ENCODE assay signal across 17 cellular contexts in genomic region chr22:44219101-44219870, GRCh38. TPM values are rescaled to one million over a fixed set of nuclear protein-coding genes. Genes with fewer than 3 reads are reported as not detected.
A peak's percentile ranks its signal among the peaks of the same experiment; 100 is the strongest.
DNase-seq lines count a peak whose midpoint lies in the region; ATAC-seq and TF ChIP-seq lines count a peak whose summit lies in the region.
"Had no signal": no experiment of that assay in that cellular context is flagged by ENCODE, and none has a peak within 500 bp of the region (broad histone marks: within the 10 kb centered on the region; RNA-seq: fewer than 3 reads in every experiment).

No MANE protein-coding gene starts in this region.

- no peak overlapping the region for H3K4me3 Mint-ChIP-seq in osteocyte (ENCODE audit: unreplicated experiment)
- no peak overlapping the region for H3K4me3 Mint-ChIP-seq in CD8-positive, alpha-beta T cell
- H3K4me3 Mint-ChIP-seq: CD4-positive, alpha-beta memory T cell had no signal

- H3K36me3 ChIP-seq in CD8-positive, alpha-beta T cell (ENCODE audit: insufficient read depth, low read length) = no peaks in the 10 kb centered on the region
- H3K36me3 ChIP-seq: BE2C, HAP-1 had no signal

- H3K36me3 Mint-ChIP-seq in osteocyte (ENCODE audit: unreplicated experiment) = no peaks in the 10 kb centered on the region
- H3K36me3 Mint-ChIP-seq in CD8-positive, alpha-beta T cell = no peaks in the 10 kb centered on the region

- no peaks in the 10 kb centered on the region for H3K4me1 ChIP-seq in CD8-positive, alpha-beta T cell (ENCODE audit: insufficient read depth, low read length)
- H3K4me1 ChIP-seq: BE2C, HAP-1 had no signal

- POLR2A ChIA-PET in CD8-positive, alpha-beta T cell (lab: Charles Lee) = no interaction called here

- in situ Hi-C loops in GM13977 (cut with MboI; ENCODE audit: low pct_unique_long_range_greater_than_20kb, low sequenced_read_pairs, unreplicated experiment) = no loop called here

- no peaks in the 10 kb centered on the region for H3K4me1 Mint-ChIP-seq in osteocyte (ENCODE audit: unreplicated experiment)
- H3K4me1 Mint-ChIP-seq in CD8-positive, alpha-beta T cell (ENCODE audit: low read depth) = no peaks in the 10 kb centered on the region
- H3K4me1 Mint-ChIP-seq: CD4-positive, alpha-beta memory T cell had no signal

- H3K27me3 Mint-ChIP-seq in osteocyte (ENCODE audit: unreplicated experiment) = peaks cover 6% of the 10 kb centered on the region
- H3K27me3 Mint-ChIP-seq in CD8-positive, alpha-beta T cell (ENCODE audit: low read depth) = peaks cover 6% of the 10 kb centered on the region

- ATAC-seq in CD8-positive, alpha-beta T cell = no peak
- no peak for ATAC-seq in GM18511 (IDR thresholded peaks at IDR 0.05; ENCODE audit: unreplicated experiment)
- ATAC-seq: HepG2 had no signal

- no peaks in the 10 kb centered on the region for H3K9me3 ChIP-seq in CD8-positive, alpha-beta T cell (ENCODE audit: low read length)
- H3K9me3 ChIP-seq: BE2C had no signal

- H3K27ac Mint-ChIP-seq in osteocyte (ENCODE audit: unreplicated experiment) = no peak overlapping the region
- H3K27ac Mint-ChIP-seq in CD8-positive, alpha-beta T cell = no peak overlapping the region

- CTCF ChIA-PET in CD8-positive, alpha-beta T cell (lab: Charles Lee) = no interaction called here

- H3K4me3 ChIP-seq in CD8-positive, alpha-beta T cell (ENCODE audit: low read depth, low read length) = no peak overlapping the region
- H3K4me3 ChIP-seq: HAP-1 had no signal

- intact Hi-C loops in CD8-positive, alpha-beta T cell (cut with DNase I, micrococcal nuclease) = no loop called here

- no peaks in the 10 kb centered on the region for H3K27me3 ChIP-seq in CD8-positive, alpha-beta T cell (ENCODE audit: insufficient read depth, low read length)
- H3K27me3 ChIP-seq: BE2C had no signal

- TF ChIP-seq CTCF in GM13977 (IDR thresholded peaks at IDR 0.05; ENCODE audit: extremely low read depth, insufficient read depth, missing control alignments) (no peak), osteocyte (IDR thresholded peaks at IDR 0.05) (no peak)
- TF ChIP-seq CTCF in CD8-positive, alpha-beta T cell (IDR thresholded peaks at IDR 0.05) = no peak

- no peak overlapping the region for H3K27ac ChIP-seq in CD8-positive, alpha-beta T cell (ENCODE audit: low read depth, low read length)
- H3K27ac ChIP-seq: C4-2B had no signal

- DNase-seq in AG20443 (ENCODE audit: low spot score) = peak; percentile 6
- DNase-seq in GM13977 (ENCODE audit: low spot score) = peak; percentile 4
- DNase-seq in iPS-NIHi7 (ENCODE audit: extremely low spot score) = peak; percentile 6
- DNase-seq in osteocyte (ENCODE audit: extremely low spot score, unreplicated experiment) = peak; percentile 80
- DNase-seq in inferior parietal cortex (ENCODE audit: extremely low spot score) = no peak
- DNase-seq in CD8-positive, alpha-beta T cell = no peak
- DNase-seq: BE2C; CD4-positive, alpha-beta memory T cell; COR-L47; DMS153; DMS79 treated with DMSO at 0.1 percent for 48 hours; EL; GOT3 had no signal

- peaks cover 5% of the 10 kb centered on the region for H3K9me3 Mint-ChIP-seq in osteocyte (ENCODE audit: unreplicated experiment)
- H3K9me3 Mint-ChIP-seq in CD8-positive, alpha-beta T cell = no peaks in the 10 kb centered on the region

RNA-seq across cellular contexts. Expression of gene PARVG, which starts 38.6 kb away (rescaled TPM):
- total RNA-seq in osteocyte = not detected in 2 replicates
- total RNA-seq in CD8-positive, alpha-beta T cell = 100 to 1,000 TPM; 122 to 124 TPM
- total RNA-seq: HepG2 had no signal

Comparison
In these comparisons a context has a peak if more than half of its experiments do, and no peak if none do; other contexts are left out.
1. DNase-seq: peak in AG20443 (single experiment), GM13977 (single experiment), iPS-NIHi7 (single experiment) and osteocyte (single experiment); none in inferior parietal cortex (single experiment) and CD8-positive, alpha-beta T cell (0 of 7).
2. RNA of gene PARVG, which starts 38.6 kb away (total RNA-seq): 122 to 124 TPM in CD8-positive, alpha-beta T cell; not detected in osteocyte; every median in the first group is over 100 times any median in the second.